Comparison of ENCODE assay signal across 9 cellular contexts in genomic region chr14:49550284-49551184, GRCh38. TPM values are rescaled to one million over a fixed set of nuclear protein-coding genes. Genes with fewer than 3 reads are reported as not detected.
DNase-seq lines count a peak whose midpoint lies in the region; ATAC-seq and TF ChIP-seq lines count a peak whose summit lies in the region.
"Had no signal": no experiment of that assay in that cellular context is flagged by ENCODE, and none has a peak within 500 bp of the region (broad histone marks: within the 10 kb centered on the region; RNA-seq: fewer than 3 reads in every experiment).

No MANE protein-coding gene starts in this region.

- peak; percentile 74 to 84 (median 80) for ATAC-seq in right lobe of liver
- no peak for ATAC-seq in stimulated activated effector memory CD8-positive, alpha-beta T cell treated with anti-CD3 and anti-CD28 coated beads, Interleukin-12 subunit alpha, Interleukin-12 subunit beta, amount 100 ng/mL, for 72 hours

- H3K4me3 ChIP-seq in astrocyte of the spinal cord (ENCODE audit: low read depth, low read length): no peak overlapping the region
- H3K4me3 ChIP-seq in right lobe of liver: no peak overlapping the region
- no peak overlapping the region for H3K4me3 ChIP-seq in spleen

- no peak overlapping the region for H3K27ac Mint-ChIP-seq in stimulated activated effector memory CD8-positive, alpha-beta T cell treated with anti-CD3 and anti-CD28 coated beads, Interleukin-12 subunit alpha, Interleukin-12 subunit beta, amount 100 ng/mL, for 72 hours

- TF ChIP-seq CTCF in astrocyte of the spinal cord (IDR thresholded peaks at IDR 0.05; ENCODE audit: low read depth, low read length): peak; percentile 47
- TF ChIP-seq CTCF in right lobe of liver (IDR thresholded peaks at IDR 0.05): peak in 3 of 4 donors; percentile 21 to 44 (median 34)
- TF ChIP-seq CTCF in spleen (IDR thresholded peaks at IDR 0.05 in 8 of 11, conservative IDR thresholded peaks at IDR 0.05 in 3 of 11): no peak

- no peaks in the 10 kb centered on the region for H3K9me3 Mint-ChIP-seq in stimulated activated effector memory CD8-positive, alpha-beta T cell treated with anti-CD3 and anti-CD28 coated beads, Interleukin-12 subunit alpha, Interleukin-12 subunit beta, amount 100 ng/mL, for 72 hours

- intact Hi-C loops in right lobe of liver (cut with DNase I): no loop called here
- intact Hi-C loops in spleen (cut with DNase I; ENCODE audit: low total_unique reads): no loop called here

- no peaks in the 10 kb centered on the region for H3K4me1 Mint-ChIP-seq in stimulated activated effector memory CD8-positive, alpha-beta T cell treated with anti-CD3 and anti-CD28 coated beads, Interleukin-12 subunit alpha, Interleukin-12 subunit beta, amount 100 ng/mL, for 72 hours

- in situ Hi-C loops in G401 (cut with HindIII; ENCODE audit: low sequenced_read_pairs) (no loop called here), astrocyte of the spinal cord (cut with HindIII; ENCODE audit: low sequenced_read_pairs) (no loop called here)

- H3K36me3 Mint-ChIP-seq in stimulated activated effector memory CD8-positive, alpha-beta T cell treated with anti-CD3 and anti-CD28 coated beads, Interleukin-12 subunit alpha, Interleukin-12 subunit beta, amount 100 ng/mL, for 72 hours: no peaks in the 10 kb centered on the region

- TF ChIP-seq POLR2A in right lobe of liver (IDR thresholded peaks at IDR 0.05) (no peak), spleen (IDR thresholded peaks at IDR 0.05) (no peak)

- no peaks in the 10 kb centered on the region for H3K27me3 ChIP-seq in right lobe of liver
- no peaks in the 10 kb centered on the region for H3K27me3 ChIP-seq in spleen (replicated peaks in 1 of 7)

- DNase-seq in G401 (ENCODE audit: low spot score): peak; percentile 2
- peak; percentile 2 for DNase-seq in NAMALWA (ENCODE audit: low spot score)
- DNase-seq in astrocyte of the spinal cord (ENCODE audit: low read depth, low spot score): peak; percentile 14
- no peak for DNase-seq in right lobe of liver
- DNase-seq in spleen: no peak
- DNase-seq in stimulated activated effector memory CD8-positive, alpha-beta T cell treated with anti-CD3 and anti-CD28 coated beads, Interleukin-12 subunit alpha, Interleukin-12 subunit beta, amount 100 ng/mL, for 72 hours (ENCODE audit: low spot score in 2 of 2): no peak
- no peak for DNase-seq in cerebellum (ENCODE audit: low spot score)
- DNase-seq in cerebellar cortex (ENCODE audit: low spot score): no peak
- DNase-seq: activated CD4-positive, alpha-beta T cell treated with anti-CD3 and anti-CD28 coated beads, Interleukin-2, amount 50 U/mL, for 48 hours had no signal

- H3K27ac ChIP-seq in right lobe of liver: peak overlapping the region in 2 of 3 donors; percentile 8 to 33
- no peak overlapping the region for H3K27ac ChIP-seq in spleen

- 35% methylated on average over 5 of the region's 5 CpGs for WGBS in right lobe of liver (ENCODE audit: insufficient coverage, low coverage, low lambda C conversion rate, missing lambda C conversion rate)
- WGBS in spleen, 5 donors: 70 to 81% (median 76%) methylated on average over 5 of the region's 5 CpGs

- H3K9me3 ChIP-seq in right lobe of liver (no peaks in the 10 kb centered on the region), spleen (no peaks in the 10 kb centered on the region)

- H3K36me3 ChIP-seq in right lobe of liver (no peaks in the 10 kb centered on the region), spleen (no peaks in the 10 kb centered on the region)

- peaks cover 0 to 20% (median 10%) of the 10 kb centered on the region in 4 donors for H3K4me1 ChIP-seq in right lobe of liver
- no peaks in the 10 kb centered on the region for H3K4me1 ChIP-seq in spleen

- no peak overlapping the region for H3K4me3 Mint-ChIP-seq in stimulated activated effector memory CD8-positive, alpha-beta T cell treated with anti-CD3 and anti-CD28 coated beads, Interleukin-12 subunit alpha, Interleukin-12 subunit beta, amount 100 ng/mL, for 72 hours

RNA-seq across cellular contexts. Expression of gene RPS29, which starts 35.6 kb away (rescaled TPM):
- total RNA-seq in G401 (2014; rRNA removed; shearing (Covaris generic)): 3,018 and 4,408 TPM in 2 replicates
- 1,000 to 10,000 TPM in 2 of 6 experiments, 100 to 1,000 TPM in 4; 431 to 1,761 (median 531) TPM for total RNA-seq in right lobe of liver
- 1,000 to 10,000 TPM; 1,240 to 4,577 (median 1,855) TPM for total RNA-seq in spleen
- polyA plus RNA-seq in spleen: over 10,000 TPM in 1 of 3 donors, 1,000 to 10,000 TPM in 2; 5,592 to 11,620 (median 9,371) TPM
- 818 TPM for total RNA-seq in cerebellum

RNA-seq across cellular contexts. Expression of gene LRR1, which starts 48.2 kb away (rescaled TPM):
- total RNA-seq in G401 (2014; rRNA removed; shearing (Covaris generic)): 28.6 and 41.1 TPM in 2 replicates
- total RNA-seq in right lobe of liver (1 to 10 TPM; 3.1 to 5.6 (median 4.3) TPM), spleen (10 to 100 TPM in 5 of 7 donors, 1 to 10 TPM in 2; 8.8 to 16.5 (median 12.7) TPM), cerebellum (11.7 TPM)
- polyA plus RNA-seq in spleen: 10 to 100 TPM; 10.7 to 11.8 (median 11.7) TPM

Comparison
In these comparisons a context has a peak if more than half of its experiments do, and no peak if none do; other contexts are left out.
1. DNase-seq: peak in G401 (single experiment), NAMALWA (single experiment) and astrocyte of the spinal cord (single experiment); none in right lobe of liver (0 of 3), spleen (single experiment), stimulated activated effector memory CD8-positive, alpha-beta T cell treated with anti-CD3 and anti-CD28 coated beads, Interleukin-12 subunit alpha, Interleukin-12 subunit beta, amount 100 ng/mL, for 72 hours (0 of 2), cerebellum (single experiment) and cerebellar cortex (single experiment).
2. CTCF ChIP-seq: peak in astrocyte of the spinal cord (single experiment) and right lobe of liver (3 of 4); none in spleen (0 of 11).
3. H3K27ac ChIP-seq: peak in right lobe of liver (2 of 3); none in spleen (0 of 8).